Comparison of ENCODE assay signal across 2 cellular contexts in genomic region chr18:45838302-45839070, GRCh38.
TF ChIP-seq lines count a peak whose summit lies in the region.

No MANE protein-coding gene starts in this region.

TF ChIP-seq in IMR-90, 13 proteins besides CTCF, POLR2A, EP300 and RAD21:
- TF ChIP-seq USF2 (IDR thresholded peaks at IDR 0.05; ENCODE audit: low read depth, low read length) = no peak
- no peak for TF ChIP-seq RCOR1 (IDR thresholded peaks at IDR 0.05; ENCODE audit: insufficient replicate concordance, low read length)
- no peak for TF ChIP-seq NFE2L2 (IDR thresholded peaks at IDR 0.05; ENCODE audit: low read depth, low read length)
- TF ChIP-seq CHD1 (IDR thresholded peaks at IDR 0.05; ENCODE audit: low read depth, low read length) = no peak
- TF ChIP-seq BHLHE40 (IDR thresholded peaks at IDR 0.05; ENCODE audit: low read depth, low read length) = no peak
- no peak for TF ChIP-seq MXI1 (IDR thresholded peaks at IDR 0.05; ENCODE audit: borderline replicate concordance, low read depth, low read length)
- no peak for TF ChIP-seq MAZ (IDR thresholded peaks at IDR 0.05; ENCODE audit: borderline replicate concordance, low read depth, low read length)
- TF ChIP-seq SMC3 (IDR thresholded peaks at IDR 0.05; ENCODE audit: low read depth, low read length) = no peak
- TF ChIP-seq CEBPB (IDR thresholded peaks at IDR 0.05; ENCODE audit: low read depth, low read length) = no peak
- no peak for TF ChIP-seq ELK1 (IDR thresholded peaks at IDR 0.05; ENCODE audit: borderline replicate concordance, low read depth, low read length)
TF ChIP-seq in IMR-90: peak in this region for 0.

TF ChIP-seq in endothelial cell of umbilical vein, 7 proteins besides CTCF, POLR2A, EP300 and RAD21:
- peak; percentile 81 for TF ChIP-seq EZH2 (IDR thresholded peaks at IDR 0.05; ENCODE audit: borderline replicate concordance, low read depth, low read length, severe bottlenecking)
- no peak for TF ChIP-seq JUN (IDR thresholded peaks at IDR 0.05; ENCODE audit: borderline replicate concordance, insufficient read depth, insufficient read length, low read depth)
